Comparison of ENCODE assay signal across 15 cellular contexts in the genomic region with DNA sequence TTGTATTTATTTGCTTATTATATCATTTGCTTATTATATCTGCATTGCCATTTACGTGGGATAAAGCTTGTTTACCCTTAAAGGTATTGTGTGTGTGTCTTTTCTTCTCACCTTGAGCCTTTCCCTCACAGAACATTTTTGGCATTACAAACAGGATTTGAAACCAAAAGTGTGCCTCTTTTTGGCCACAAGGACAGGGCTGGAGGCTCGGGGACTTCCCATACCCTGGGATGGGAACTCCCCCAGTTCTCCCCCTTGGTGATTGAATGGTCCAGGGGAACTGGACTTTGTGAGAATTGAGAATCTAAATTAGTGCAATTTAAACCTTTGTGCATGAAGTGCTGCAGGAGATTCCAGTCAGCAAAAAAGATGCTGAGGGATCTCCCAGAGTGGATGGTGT. TPM values are rescaled to one million over a fixed set of nuclear protein-coding genes. Genes with fewer than 3 reads are reported as not detected.
A peak's percentile ranks its signal among the peaks of the same experiment; 100 is the strongest.
DNase-seq lines count a peak whose midpoint lies in the region; ATAC-seq and TF ChIP-seq lines count a peak whose summit lies in the region.
"Had no signal": no experiment of that assay in that cellular context is flagged by ENCODE, and none has a peak within 500 bp of the region (broad histone marks: within the 10 kb centered on the region; RNA-seq: fewer than 3 reads in every experiment).

No MANE protein-coding gene starts in this region.

- ATAC-seq in natural killer cell treated with Interleukin-12 subunit alpha and Interleukin-12 subunit beta and Interleukin-15 and Interleukin-18, amount 100 ng/mL, for 72 hours = peak in 1 of 2 donors; percentile 63
- ATAC-seq in natural killer cell (no peak), GM18861 (IDR thresholded peaks at IDR 0.05; ENCODE audit: unreplicated experiment) (peak; percentile 39), HG02938 (IDR thresholded peaks at IDR 0.05; ENCODE audit: unreplicated experiment) (no peak)
- ATAC-seq in stimulated activated naive B cell treated with anti-CD40 and anti-IgM and Interleukin-4, amounts not matched to agents 10 μg/mL and 1 μg/mL and 100 μg/mL, for 72 hours (replicated peaks) = peak; percentile 64 to 67

- H3K9me3 ChIP-seq in OCI-LY3 (ENCODE audit: insufficient read depth, low read length) (peaks cover 59% of the 10 kb centered on the region), hepatocyte (ENCODE audit: low read depth) (peaks cover 10% of the 10 kb centered on the region)

- H3K9me3 Mint-ChIP-seq in natural killer cell treated with Interleukin-12 subunit alpha and Interleukin-12 subunit beta and Interleukin-15 and Interleukin-18, amount 100 ng/mL, for 72 hours = peaks cover 5% of the 10 kb centered on the region
- H3K9me3 Mint-ChIP-seq in natural killer cell = no peaks in the 10 kb centered on the region
- H3K9me3 Mint-ChIP-seq in stimulated activated naive B cell treated with anti-CD40 and anti-IgM and Interleukin-4, amounts not matched to agents 10 μg/mL and 1 μg/mL and 100 μg/mL, for 72 hours = peaks cover 5 to 25% of the 10 kb centered on the region in 2 donors

- H3K4me1 Mint-ChIP-seq in natural killer cell treated with Interleukin-12 subunit alpha and Interleukin-12 subunit beta and Interleukin-15 and Interleukin-18, amount 100 ng/mL, for 72 hours (ENCODE audit: low read depth in 2 of 2) = peaks cover 18 to 20% of the 10 kb centered on the region in 2 donors
- H3K4me1 Mint-ChIP-seq in natural killer cell = peaks cover 18 to 20% of the 10 kb centered on the region in 2 donors
- H3K4me1 Mint-ChIP-seq in stimulated activated naive B cell treated with anti-CD40 and anti-IgM and Interleukin-4, amounts not matched to agents 10 μg/mL and 1 μg/mL and 100 μg/mL, for 72 hours = peaks cover 19 to 37% of the 10 kb centered on the region in 2 donors

- H3K27ac Mint-ChIP-seq in natural killer cell treated with Interleukin-12 subunit alpha and Interleukin-12 subunit beta and Interleukin-15 and Interleukin-18, amount 100 ng/mL, for 72 hours = peak overlapping the region; percentile 47 to 88
- H3K27ac Mint-ChIP-seq in natural killer cell = no peak overlapping the region
- H3K27ac Mint-ChIP-seq in stimulated activated naive B cell treated with anti-CD40 and anti-IgM and Interleukin-4, amounts not matched to agents 10 μg/mL and 1 μg/mL and 100 μg/mL, for 72 hours = peak overlapping the region; percentile 68

- H3K9me2 ChIP-seq in hepatocyte (replicated peaks; ENCODE audit: insufficient read depth) = no peaks in the 10 kb centered on the region

- H3K4me2 ChIP-seq in OCI-LY3 (ENCODE audit: low read length) = peak overlapping the region; percentile 34; the same call in 1 of the 2 replicates
- H3K4me2 ChIP-seq in hepatocyte = no peak overlapping the region
- H3K4me2 ChIP-seq: KMS-11, PC-9 had no signal

- H2AFZ ChIP-seq in OCI-LY3 (ENCODE audit: low read depth, low read length) = no peak overlapping the region
- H2AFZ ChIP-seq in hepatocyte = no peak overlapping the region
- H2AFZ ChIP-seq: PC-9 had no signal

- DNase-seq in natural killer cell treated with Interleukin-12 subunit alpha and Interleukin-12 subunit beta and Interleukin-15 and Interleukin-18, amount 100 ng/mL, for 72 hours (ENCODE audit: low spot score) = peak; percentile 79
- DNase-seq in natural killer cell = no peak
- peak; percentile 83 for DNase-seq in stimulated activated naive B cell treated with anti-CD40 and anti-IgM and Interleukin-4, amounts not matched to agents 10 μg/mL and 1 μg/mL and 100 μg/mL, for 72 hours
- DNase-seq in hepatocyte (ENCODE audit: low spot score) = no peak
- no peak for DNase-seq in NCI-H510A treated with DMSO at 0.1 percent for 48 hours (lab: John Stamatoyannopoulos, UW)
- DNase-seq: AML-193; CD4-positive, CD25-positive, alpha-beta regulatory T cell; DMS53; NCI-H1092 treated with DMSO at 0.1 percent for 48 hours; NCI-H187; PC-9 had no signal

- 78% methylated on average over 2 of the region's 2 CpGs for WGBS in hepatocyte (ENCODE audit: low lambda C conversion rate, missing lambda C conversion rate)

- H3K4me3 ChIP-seq in OCI-LY3 (ENCODE audit: low read length) (peak overlapping the region; percentile 19; the same call in 1 of the 2 replicates), hepatocyte (no peak overlapping the region)
- H3K4me3 ChIP-seq: PC-9 had no signal

- H3K4me1 ChIP-seq in OCI-LY3 (ENCODE audit: low read length) (peaks cover 22% of the 10 kb centered on the region), hepatocyte (ENCODE audit: insufficient read depth) (no peaks in the 10 kb centered on the region)

- H3K9ac ChIP-seq in OCI-LY3 (ENCODE audit: low read length) = no peak overlapping the region
- H3K9ac ChIP-seq: KMS-11 had no signal

- H3K79me2 ChIP-seq in OCI-LY3 (ENCODE audit: low read length) (no peaks in the 10 kb centered on the region), hepatocyte (peaks cover 23% of the 10 kb centered on the region)

- H3K27me3 Mint-ChIP-seq in natural killer cell treated with Interleukin-12 subunit alpha and Interleukin-12 subunit beta and Interleukin-15 and Interleukin-18, amount 100 ng/mL, for 72 hours = no peaks in the 10 kb centered on the region
- no peaks in the 10 kb centered on the region for H3K27me3 Mint-ChIP-seq in natural killer cell (ENCODE audit: low read depth in 2 of 2)
- no peaks in the 10 kb centered on the region for H3K27me3 Mint-ChIP-seq in stimulated activated naive B cell treated with anti-CD40 and anti-IgM and Interleukin-4, amounts not matched to agents 10 μg/mL and 1 μg/mL and 100 μg/mL, for 72 hours

- H3K36me3 ChIP-seq in OCI-LY3 (replicated peaks; ENCODE audit: low read depth, low read length) = peaks cover 33% of the 10 kb centered on the region
- H3K36me3 ChIP-seq in hepatocyte (replicated peaks; ENCODE audit: insufficient read depth, low read depth) = peaks cover 3% of the 10 kb centered on the region

- no peaks in the 10 kb centered on the region for H4K20me1 ChIP-seq in OCI-LY3 (ENCODE audit: insufficient read depth, low read length)
- H4K20me1 ChIP-seq in hepatocyte (ENCODE audit: insufficient read depth, poor library complexity, severe bottlenecking) = no peaks in the 10 kb centered on the region

- intact Hi-C loops in natural killer cell (cut with micrococcal nuclease) = loop anchor here (5.0 kb wide), 2 partner anchors 92 to 743 kb away; partner anchors contain the start of genes ZNF14 and ZNF737

- peak overlapping the region; percentile 59 for H3K4me3 Mint-ChIP-seq in natural killer cell treated with Interleukin-12 subunit alpha and Interleukin-12 subunit beta and Interleukin-15 and Interleukin-18, amount 100 ng/mL, for 72 hours
- H3K4me3 Mint-ChIP-seq in natural killer cell = no peak overlapping the region
- peak overlapping the region in 1 of 2 donors; percentile 62 for H3K4me3 Mint-ChIP-seq in stimulated activated naive B cell treated with anti-CD40 and anti-IgM and Interleukin-4, amounts not matched to agents 10 μg/mL and 1 μg/mL and 100 μg/mL, for 72 hours

- H3K36me3 Mint-ChIP-seq in natural killer cell treated with Interleukin-12 subunit alpha and Interleukin-12 subunit beta and Interleukin-15 and Interleukin-18, amount 100 ng/mL, for 72 hours = peaks cover 11% of the 10 kb centered on the region
- peaks cover 9% of the 10 kb centered on the region for H3K36me3 Mint-ChIP-seq in natural killer cell
- H3K36me3 Mint-ChIP-seq in stimulated activated naive B cell treated with anti-CD40 and anti-IgM and Interleukin-4, amounts not matched to agents 10 μg/mL and 1 μg/mL and 100 μg/mL, for 72 hours = peaks cover 35 to 49% of the 10 kb centered on the region in 2 donors

- no peaks in the 10 kb centered on the region for H3K27me3 ChIP-seq in OCI-LY3 (ENCODE audit: low read depth, low read length)
- H3K27me3 ChIP-seq in hepatocyte = no peaks in the 10 kb centered on the region

- H3K27ac ChIP-seq in OCI-LY3 (ENCODE audit: low read length) (peak overlapping the region; percentile 84), hepatocyte (no peak overlapping the region)
- H3K27ac ChIP-seq: KMS-11, PC-9 had no signal

- no peak for TF ChIP-seq CTCF in natural killer cell (IDR thresholded peaks at IDR 0.05)
- TF ChIP-seq CTCF in OCI-LY3 (IDR thresholded peaks at IDR 0.05; ENCODE audit: low read depth, low read length) = no peak
- TF ChIP-seq CTCF in hepatocyte (IDR thresholded peaks at IDR 0.05; ENCODE audit: poor library complexity) = no peak

RNA-seq across cellular contexts. Expression of gene ZNF506, which starts 2.4 kb away (rescaled TPM):
- total RNA-seq in natural killer cell treated with Interleukin-12 subunit alpha and Interleukin-12 subunit beta and Interleukin-15 and Interleukin-18, amount 100 ng/mL, for 72 hours = 10 to 100 TPM; 21.1 to 37.9 TPM
- total RNA-seq in natural killer cell (10 to 100 TPM; 35.0 to 62.8 (median 44.0) TPM), hepatocyte (27.7 and 47.1 TPM in 2 replicates)
- polyA plus RNA-seq in hepatocyte = 9.9 and 16.4 TPM in 2 replicates

RNA-seq across cellular contexts. Expression of gene ZNF253, which starts 41.8 kb away (rescaled TPM):
- total RNA-seq in natural killer cell treated with Interleukin-12 subunit alpha and Interleukin-12 subunit beta and Interleukin-15 and Interleukin-18, amount 100 ng/mL, for 72 hours = 10 to 100 TPM; 13.4 to 13.7 TPM
- total RNA-seq in natural killer cell = 10 to 100 TPM in 2 of 3 donors, 1 to 10 TPM in 1; 8.6 to 14.7 (median 10.1) TPM
- total RNA-seq in hepatocyte = 12.3 and 16.2 TPM in 2 replicates
- polyA plus RNA-seq in hepatocyte = 5.0 and 7.1 TPM in 2 replicates

Comparison
In these comparisons a context has a peak if more than half of its experiments do, and no peak if none do; other contexts are left out.
1. DNase-seq: peak in natural killer cell treated with Interleukin-12 subunit alpha and Interleukin-12 subunit beta and Interleukin-15 and Interleukin-18, amount 100 ng/mL, for 72 hours (single experiment) and stimulated activated naive B cell treated with anti-CD40 and anti-IgM and Interleukin-4, amounts not matched to agents 10 μg/mL and 1 μg/mL and 100 μg/mL, for 72 hours (single experiment); none in natural killer cell (single experiment), hepatocyte (single experiment) and NCI-H510A treated with DMSO at 0.1 percent for 48 hours (single experiment).
2. H3K27ac Mint-ChIP-seq: peak in natural killer cell treated with Interleukin-12 subunit alpha and Interleukin-12 subunit beta and Interleukin-15 and Interleukin-18, amount 100 ng/mL, for 72 hours (2 of 2) and stimulated activated naive B cell treated with anti-CD40 and anti-IgM and Interleukin-4, amounts not matched to agents 10 μg/mL and 1 μg/mL and 100 μg/mL, for 72 hours (single experiment); none in natural killer cell (0 of 2).
3. ATAC-seq: peak in GM18861 (single experiment) and stimulated activated naive B cell treated with anti-CD40 and anti-IgM and Interleukin-4, amounts not matched to agents 10 μg/mL and 1 μg/mL and 100 μg/mL, for 72 hours (2 of 2); none in natural killer cell (0 of 3) and HG02938 (single experiment).